ENCODE assay signal across 8 cellular contexts in genomic region chr10:3043512-3044368, GRCh38. TPM values are rescaled to one million over a fixed set of nuclear protein-coding genes. Genes with fewer than 3 reads are reported as not detected.
DNase-seq lines count a peak whose midpoint lies in the region; ATAC-seq and TF ChIP-seq lines count a peak whose summit lies in the region.

No MANE protein-coding gene starts in this region.

- ATAC-seq in CD4-positive, alpha-beta T cell (ENCODE audit: poor library complexity) = peak; percentile 59
- ATAC-seq in HG03460 (IDR thresholded peaks at IDR 0.05; ENCODE audit: unreplicated experiment) = peak; percentile 81
- peak; percentile 72 for ATAC-seq in naive thymus-derived CD4-positive, alpha-beta T cell
- ATAC-seq in upper lobe of left lung (ENCODE audit: low FRiP score in 2 of 2) = peak; percentile 70 to 77

- no peak overlapping the region for H3K4me3 Mint-ChIP-seq in CD4-positive, alpha-beta T cell
- H3K4me3 Mint-ChIP-seq in naive thymus-derived CD4-positive, alpha-beta T cell = no peak overlapping the region

- H3K36me3 ChIP-seq in esophagus squamous epithelium = no peaks in the 10 kb centered on the region
- H3K36me3 ChIP-seq in naive thymus-derived CD4-positive, alpha-beta T cell (ENCODE audit: control insufficient read depth in 2 of 3, insufficient read depth in 3 of 3, low read length in 3 of 3) = no peaks in the 10 kb centered on the region
- no peaks in the 10 kb centered on the region for H3K36me3 ChIP-seq in upper lobe of left lung

- TF ChIP-seq EP300 in upper lobe of left lung (IDR thresholded peaks at IDR 0.05) = no peak

- peak in 8 of 10 experiments; percentile 13 to 52 (median 28) for DNase-seq in CD4-positive, alpha-beta T cell
- peak; percentile 58 for DNase-seq in GM19238 (ENCODE audit: insufficient read length, low spot score)
- DNase-seq in NCI-H82 (lab: John Stamatoyannopoulos, UW) = peak; percentile 89
- DNase-seq in activated CD8-positive, alpha-beta memory T cell treated with anti-CD3 and anti-CD28 coated beads, Interleukin-2, amount 50 U/mL, for 48 hours = peak; percentile 61
- no peak for DNase-seq in esophagus squamous epithelium (lab: John Stamatoyannopoulos, UW)
- peak in 6 of 9 donors; percentile 15 to 51 (median 22) for DNase-seq in naive thymus-derived CD4-positive, alpha-beta T cell
- peak in 1 of 2 donors; percentile 66 for DNase-seq in upper lobe of left lung

- no peak for TF ChIP-seq POLR2A in esophagus squamous epithelium (IDR thresholded peaks at IDR 0.05)
- TF ChIP-seq POLR2A in upper lobe of left lung (IDR thresholded peaks at IDR 0.05) = no peak

- H3K9me3 Mint-ChIP-seq in CD4-positive, alpha-beta T cell = no peaks in the 10 kb centered on the region
- H3K9me3 Mint-ChIP-seq in naive thymus-derived CD4-positive, alpha-beta T cell = peaks cover 0 to 11% (median 4%) of the 10 kb centered on the region in 11 donors

- WGBS in esophagus squamous epithelium, 2 donors = 20 to 22% methylated on average over 14 to 15 of the region's 16 CpGs
- 23 to 28% methylated on average over 16 of the region's 16 CpGs for WGBS in upper lobe of left lung, 2 donors

- no peaks in the 10 kb centered on the region for H3K36me3 Mint-ChIP-seq in CD4-positive, alpha-beta T cell (ENCODE audit: low read depth)
- peaks cover 0 to 3% (median 0%) of the 10 kb centered on the region in 5 donors for H3K36me3 Mint-ChIP-seq in naive thymus-derived CD4-positive, alpha-beta T cell

- H3K27ac Mint-ChIP-seq in CD4-positive, alpha-beta T cell = no peak overlapping the region
- H3K27ac Mint-ChIP-seq in naive thymus-derived CD4-positive, alpha-beta T cell = peak overlapping the region in 1 of 9 donors; percentile 48

- H3K4me1 ChIP-seq in esophagus squamous epithelium (peaks cover 7 to 42% (median 20%) of the 10 kb centered on the region in 3 donors), upper lobe of left lung (peaks cover 4 to 15% (median 12%) of the 10 kb centered on the region in 4 donors)
- H3K4me1 ChIP-seq in naive thymus-derived CD4-positive, alpha-beta T cell (ENCODE audit: control insufficient read depth in 2 of 2, insufficient read depth in 2 of 2, low read length in 2 of 2) = no peaks in the 10 kb centered on the region

- H3K27me3 ChIP-seq in CD4-positive, alpha-beta T cell (ENCODE audit: control insufficient read depth, insufficient read depth, low read length) = peaks cover 9% of the 10 kb centered on the region
- peaks cover 0 to 4% (median 0%) of the 10 kb centered on the region in 4 donors for H3K27me3 ChIP-seq in esophagus squamous epithelium
- H3K27me3 ChIP-seq in naive thymus-derived CD4-positive, alpha-beta T cell (ENCODE audit: control insufficient read depth in 2 of 2, insufficient read depth in 2 of 2, low read length in 2 of 2) = no peaks in the 10 kb centered on the region
- no peaks in the 10 kb centered on the region for H3K27me3 ChIP-seq in upper lobe of left lung

- H3K4me3 ChIP-seq in esophagus squamous epithelium (no peak overlapping the region), upper lobe of left lung (no peak overlapping the region)
- no peak overlapping the region for H3K4me3 ChIP-seq in naive thymus-derived CD4-positive, alpha-beta T cell (ENCODE audit: low read length)

- CTCF ChIA-PET in CD4-positive, alpha-beta T cell (lab: Charles Lee) = interaction anchor here (1.7 kb wide), 1 partner anchor 1934 kb away, joined by 6 read pairs; no protein-coding TSS in a partner anchor
- CTCF ChIA-PET in naive thymus-derived CD4-positive, alpha-beta T cell (lab: Charles Lee) = no interaction called here

- POLR2A ChIA-PET in CD4-positive, alpha-beta T cell (lab: Charles Lee) = interaction anchor here (0.8 kb wide), 1 partner anchor 52 kb away, joined by 3 read pairs; no protein-coding TSS in a partner anchor
- POLR2A ChIA-PET in naive thymus-derived CD4-positive, alpha-beta T cell (lab: Charles Lee) = no interaction called here

- peaks cover 16% of the 10 kb centered on the region for H3K27me3 Mint-ChIP-seq in CD4-positive, alpha-beta T cell
- peaks cover 8 to 16% (median 10%) of the 10 kb centered on the region in 5 donors for H3K27me3 Mint-ChIP-seq in naive thymus-derived CD4-positive, alpha-beta T cell

- intact Hi-C loops in CD4-positive, alpha-beta T cell (cut with DNase I, micrococcal nuclease) = loop anchor here (1.0 to 5.0 kb wide), 3 partner anchors 206 to 1933 kb away; no protein-coding TSS in a partner anchor
- intact Hi-C loops in esophagus squamous epithelium (cut with DNase I) = loop anchor here (10.0 kb wide), 1 partner anchor 109 kb away; no protein-coding TSS in a partner anchor
- intact Hi-C loops in naive thymus-derived CD4-positive, alpha-beta T cell (cut with micrococcal nuclease) = loop anchor here (1.0 to 10.0 kb wide), 3 partner anchors 115 to 1899 kb away; no protein-coding TSS in a partner anchor

- no peak overlapping the region for H3K27ac ChIP-seq in CD4-positive, alpha-beta T cell (ENCODE audit: low read depth, low read length)
- H3K27ac ChIP-seq in esophagus squamous epithelium = peak overlapping the region in 2 of 4 donors; percentile 24 to 50
- H3K27ac ChIP-seq in naive thymus-derived CD4-positive, alpha-beta T cell (ENCODE audit: low read depth, low read length) = no peak overlapping the region
- no peak overlapping the region for H3K27ac ChIP-seq in upper lobe of left lung

- H3K4me1 Mint-ChIP-seq in CD4-positive, alpha-beta T cell (ENCODE audit: low read depth) = no peaks in the 10 kb centered on the region
- peaks cover 0 to 7% (median 4%) of the 10 kb centered on the region in 7 donors for H3K4me1 Mint-ChIP-seq in naive thymus-derived CD4-positive, alpha-beta T cell

- H3K9me3 ChIP-seq in CD4-positive, alpha-beta T cell (ENCODE audit: control insufficient read depth, low read length) = no peaks in the 10 kb centered on the region
- H3K9me3 ChIP-seq in esophagus squamous epithelium (no peaks in the 10 kb centered on the region), upper lobe of left lung (no peaks in the 10 kb centered on the region)
- no peaks in the 10 kb centered on the region for H3K9me3 ChIP-seq in naive thymus-derived CD4-positive, alpha-beta T cell (ENCODE audit: control insufficient read depth in 2 of 3, low read length in 3 of 3)

- peak; percentile 59 for TF ChIP-seq CTCF in CD4-positive, alpha-beta T cell (IDR thresholded peaks at IDR 0.05)
- TF ChIP-seq CTCF in esophagus squamous epithelium (IDR thresholded peaks at IDR 0.05) (peak; percentile 14 to 78 (median 64)), upper lobe of left lung (IDR thresholded peaks at IDR 0.05) (peak in 5 of 6 experiments; percentile 35 to 67 (median 54))

RNA-seq across cellular contexts. Expression of gene PFKP, which starts 23.6 kb away (rescaled TPM):
- 10 to 100 TPM; 32.2 to 38.9 TPM for total RNA-seq in CD4-positive, alpha-beta T cell
- 10 to 100 TPM; 69.7 to 94.0 (median 86.4) TPM for total RNA-seq in esophagus squamous epithelium
- total RNA-seq in naive thymus-derived CD4-positive, alpha-beta T cell = 100 to 1,000 TPM in 1 of 5 experiments, 10 to 100 TPM in 4; 43.8 to 219 (median 50.0) TPM
- polyA plus RNA-seq in naive thymus-derived CD4-positive, alpha-beta T cell = 10 to 100 TPM; 23.8 to 33.5 TPM
- total RNA-seq in upper lobe of left lung = 10 to 100 TPM; 18.9 to 42.1 (median 30.8) TPM
